In the genomic region with DNA sequence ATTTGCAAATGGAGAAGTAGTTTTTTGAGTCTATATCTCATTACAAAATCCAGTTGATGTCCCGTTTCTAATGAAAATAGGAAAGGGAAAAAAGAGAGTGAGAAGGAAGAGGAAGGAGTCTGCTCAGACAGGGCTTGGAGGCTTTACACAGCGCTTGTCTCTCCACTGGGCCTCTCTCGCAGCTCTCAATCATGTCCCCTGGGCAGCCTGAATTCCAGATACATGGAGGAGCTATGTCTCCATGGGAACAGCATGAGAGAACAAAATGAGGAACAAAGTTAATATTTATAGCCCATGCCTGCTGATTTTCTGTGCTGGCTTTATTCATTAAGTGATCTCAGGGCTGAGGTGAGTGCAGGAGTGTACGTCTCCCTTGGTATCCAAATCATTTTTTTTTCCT, we compare ENCODE assay signal across 17 cellular contexts. TPM values are rescaled to one million over a fixed set of nuclear protein-coding genes. Genes with fewer than 3 reads are reported as not detected.
DNase-seq lines count a peak whose midpoint lies in the region; ATAC-seq, FAIRE-seq and TF ChIP-seq lines count a peak whose summit lies in the region.
"Had no signal": no experiment of that assay in that cellular context is flagged by ENCODE, and none has a peak within 500 bp of the region (broad histone marks: within the 10 kb centered on the region; RNA-seq: fewer than 3 reads in every experiment).

No MANE protein-coding gene starts in this region.

- 50% methylated on average over 4 of the region's 4 CpGs for WGBS in HepG2 (ENCODE audit: low lambda C conversion rate)

- H3K4me1 ChIP-seq in upper lobe of right lung: no peaks in the 10 kb centered on the region
- H3K4me1 ChIP-seq in HepG2 (ENCODE audit: insufficient read depth, low read length): no peaks in the 10 kb centered on the region; the same call in 1 of the 2 replicates
- H3K4me1 ChIP-seq: right lobe of liver had no signal

- no peak overlapping the region for H3K4me3 ChIP-seq in upper lobe of right lung
- H3K4me3 ChIP-seq in HepG2 (replicated peaks in 1 of 3; ENCODE audit: insufficient read depth in 1 of 3, low read depth in 2 of 3, low read length in 3 of 3): no peak overlapping the region
- H3K4me3 ChIP-seq: coronary artery, right lobe of liver had no signal

- TF ChIP-seq POLR2A in HepG2 (IDR thresholded peaks at IDR 0.05; ENCODE audit: insufficient read depth in 1 of 2, low read depth in 2 of 2, low read length in 2 of 2): no peak

- ATAC-seq in Right ventricle myocardium inferior: peak; percentile 75
- ATAC-seq in upper lobe of right lung: peak; percentile 31
- no peak; the same call in 2 of the 3 replicates for ATAC-seq in HepG2
- ATAC-seq: right lobe of liver had no signal

- no peaks in the 10 kb centered on the region for H3K79me2 ChIP-seq in HepG2 (ENCODE audit: insufficient read depth, low read length)

- H3K9ac ChIP-seq in HepG2 (ENCODE audit: insufficient read depth, low read depth, low read length): no peak overlapping the region

- H3K4me2 ChIP-seq in HepG2 (ENCODE audit: low read depth, low read length): no peak overlapping the region

- H4K20me1 ChIP-seq in HepG2 (ENCODE audit: insufficient read depth, low read length): no peaks in the 10 kb centered on the region

- no peak for TF ChIP-seq RAD21 in HepG2 (CRISPR knock-in tag; IDR thresholded peaks at IDR 0.05)

- CTCF ChIA-PET in HepG2 (lab: Yijun Ruan, JAX; ENCODE audit: low intra/inter-chr PET ratio, low total read pairs): no interaction called here

- TF ChIP-seq EP300 in HepG2 (IDR thresholded peaks at IDR 0.05; ENCODE audit: low read depth in 2 of 2, low read length in 2 of 2): no peak
- no peak for TF ChIP-seq EP300 in HepG2 (CRISPR knock-in tag; IDR thresholded peaks at IDR 0.05; ENCODE audit: borderline replicate concordance)

- no peaks in the 10 kb centered on the region for H3K27me3 ChIP-seq in upper lobe of right lung
- no peaks in the 10 kb centered on the region; a peak in 2 of 5 replicates for H3K27me3 ChIP-seq in HepG2 (ENCODE audit: control insufficient read depth in 1 of 2, insufficient read depth in 2 of 2, low read length in 2 of 2)
- H3K27me3 ChIP-seq: neutrophil, right lobe of liver had no signal

- H3K9me3 Mint-ChIP-seq in chondrocyte (ENCODE audit: low read depth): no peaks in the 10 kb centered on the region
- H3K9me3 Mint-ChIP-seq: HFFc6 had no signal

- H3K9me3 ChIP-seq in upper lobe of right lung (no peaks in the 10 kb centered on the region), HepG2 (ENCODE audit: low read length) (no peaks in the 10 kb centered on the region)
- H3K9me3 ChIP-seq: neutrophil, right lobe of liver had no signal

- H3K36me3 ChIP-seq in upper lobe of right lung: no peaks in the 10 kb centered on the region
- no peaks in the 10 kb centered on the region for H3K36me3 ChIP-seq in HepG2 (replicated peaks in 1 of 2; ENCODE audit: control insufficient read depth in 1 of 2, insufficient read depth in 2 of 2, low read length in 2 of 2)
- H3K36me3 ChIP-seq: neutrophil, right lobe of liver had no signal

- no peak overlapping the region for H2AFZ ChIP-seq in HepG2 (ENCODE audit: low read length)

- in situ Hi-C loops in HepG2 (cut with HindIII; ENCODE audit: extremely low pct_ligation_motif_present, low pct_unique_long_range_greater_than_20kb): loop anchor here (25.0 kb wide), 1 partner anchor 788 kb away; no protein-coding TSS in a partner anchor

- BruUV-seq in HepG2 (replicated peaks; lab: Mats Ljungman, UMichigan): no TSS peak

- no peak overlapping the region for H3K4me3 Mint-ChIP-seq in chondrocyte (ENCODE audit: unreplicated experiment)
- H3K4me3 Mint-ChIP-seq: HFFc6 had no signal

- POLR2A ChIA-PET in HepG2 (lab: Yijun Ruan, JAX): no interaction called here

- no peaks in the 10 kb centered on the region for H3K36me3 Mint-ChIP-seq in chondrocyte (ENCODE audit: low read depth)

- TF ChIP-seq CTCF in upper lobe of right lung (IDR thresholded peaks at IDR 0.05) (no peak), chondrocyte (IDR thresholded peaks at IDR 0.05) (no peak), HepG2 (CRISPR knock-in tag; IDR thresholded peaks at IDR 0.05) (no peak)

- no peak for FAIRE-seq in HepG2 (lab: Jason Lieb, UNC)

- intact Hi-C loops in Right ventricle myocardium inferior (cut with DNase I) (no loop called here), cardiac septum (cut with DNase I) (no loop called here), upper lobe of right lung (cut with DNase I) (no loop called here), HepG2 (cut with micrococcal nuclease; ENCODE audit: unreplicated experiment) (no loop called here)

- H3K27ac ChIP-seq in upper lobe of right lung (no peak overlapping the region), HepG2 (ENCODE audit: extremely low read length, insufficient read depth, low read length) (no peak overlapping the region)
- H3K27ac ChIP-seq: coronary artery, neutrophil, right lobe of liver had no signal

- H3K27ac Mint-ChIP-seq in chondrocyte (ENCODE audit: unreplicated experiment): no peak overlapping the region
- H3K27ac Mint-ChIP-seq: HFFc6 had no signal

- no peaks in the 10 kb centered on the region for H3K4me1 Mint-ChIP-seq in chondrocyte (ENCODE audit: low read depth)

- no peak for DNase-seq in Right ventricle myocardium inferior (ENCODE audit: missing footprints)
- no peak for DNase-seq in cardiac septum (ENCODE audit: low spot score)
- peak; percentile 64 for DNase-seq in cerebellar cortex (ENCODE audit: low spot score)
- DNase-seq in left kidney (ENCODE audit: low read depth, low spot score): peak; percentile 70
- DNase-seq in upper lobe of right lung: no peak
- no peak for DNase-seq in mesenteric fat pad (ENCODE audit: low spot score)
- no peak for DNase-seq in chondrocyte (ENCODE audit: low spot score)
- no peak for DNase-seq in HepG2 (ENCODE audit: low spot score)
- DNase-seq: activated CD8-positive, alpha-beta memory T cell treated with anti-CD3 and anti-CD28 coated beads, Interleukin-2, amount 50 U/mL, for 48 hours; aorta; erythroblast; HFFc6; NCI-H446; right lobe of liver; stimulated activated CD4-positive, alpha-beta T cell treated with anti-CD3 and anti-CD28 coated beads, Interleukin-2, amount 100 ng/mL, for 24 hours had no signal

- H3K27me3 Mint-ChIP-seq in chondrocyte (ENCODE audit: low read depth): peaks cover 2% of the 10 kb centered on the region

TF ChIP-seq in HepG2, 621 proteins besides CTCF, POLR2A, EP300 and RAD21 (continues in another document):
- TF ChIP-seq NAIF1 (CRISPR knock-in tag; IDR thresholded peaks at IDR 0.05; ENCODE audit: borderline replicate concordance): no peak
- no peak for TF ChIP-seq ZC3H13 (CRISPR knock-in tag; IDR thresholded peaks at IDR 0.05)
- no peak for TF ChIP-seq NFE2L1 (CRISPR knock-in tag; IDR thresholded peaks at IDR 0.05; ENCODE audit: borderline replicate concordance)
- TF ChIP-seq PCBP2 (optimal IDR thresholded peaks at IDR 0.05; ENCODE audit: low read depth, low read length, poor library complexity, severe bottlenecking): no peak
- no peak for TF ChIP-seq ZNF615 (CRISPR knock-in tag; IDR thresholded peaks at IDR 0.05; ENCODE audit: borderline replicate concordance)

RNA-seq across cellular contexts. Expression of a gene that starts 35.3 kb away (rescaled TPM):
- total RNA-seq in Right ventricle myocardium inferior: 61.0 TPM
- total RNA-seq in cardiac septum: 81.5 TPM
- 122 TPM for total RNA-seq in upper lobe of right lung
- 117 TPM for total RNA-seq in mesenteric fat pad
- total RNA-seq in chondrocyte: 135 to 142 TPM (median 139 TPM) in 3 replicates
- 292 and 439 TPM in 2 replicates for total RNA-seq in HepG2 (2016; rRNA removed; fragmentation: Illumina TruSeq; extraction: Trizol)
- 20.2 and 21.8 TPM in 2 replicates for total RNA-seq in HepG2 (2016; cell fraction: cytosol; rRNA removed; fragmentation: Illumina TruSeq; extraction: Trizol; ENCODE audit: low read depth)
- 277 and 462 TPM in 2 replicates for total RNA-seq in HepG2 (2016; cell fraction: insoluble cytoplasmic fraction; rRNA removed; fragmentation: Illumina TruSeq; extraction: Trizol)
- 30.3 and 37.3 TPM in 2 replicates for total RNA-seq in HepG2 (2016; cell fraction: membrane; rRNA removed; fragmentation: Illumina TruSeq; extraction: Trizol)
- 318 and 332 TPM in 2 replicates for total RNA-seq in HepG2 (2016; cell fraction: nucleus; rRNA removed; fragmentation: Illumina TruSeq; extraction: Trizol)
- 40.4 and 55.3 TPM in 2 replicates for polyA plus RNA-seq in HepG2 (2011; rRNA removed)
- polyA plus RNA-seq in HepG2 (2011; cell fraction: cytosol; rRNA removed): 15.1 and 21.6 TPM in 2 replicates
- polyA plus RNA-seq in HepG2 (2011; cell fraction: nucleus; rRNA removed): 55.9 and 61.4 TPM in 2 replicates
- 46.3 and 82.3 TPM in 2 replicates for polyA plus RNA-seq in HepG2 (2012)
- 3.5 and 3.6 TPM in 2 replicates for polyA plus RNA-seq in HepG2 (2016; cell fraction: cytosol; fragmentation: Illumina TruSeq; extraction: Trizol; ENCODE audit: low read depth)
- polyA plus RNA-seq in HepG2 (2016; cell fraction: insoluble cytoplasmic fraction; fragmentation: Illumina TruSeq; extraction: Trizol; ENCODE audit: low read depth): 251 and 266 TPM in 2 replicates
- polyA plus RNA-seq in HepG2 (2016; cell fraction: membrane; fragmentation: Illumina TruSeq; extraction: Trizol; ENCODE audit: low read depth): 7.1 and 11.2 TPM in 2 replicates
- 153 and 159 TPM in 2 replicates for polyA plus RNA-seq in HepG2 (2016; cell fraction: nucleus; fragmentation: Illumina TruSeq; extraction: Trizol; ENCODE audit: insufficient read depth, low read depth)
- polyA minus RNA-seq in HepG2 (2011; rRNA and poly(A)+ RNA removed; ENCODE audit: low replicate concordance): 71.2 and 104 TPM in 2 replicates
- polyA minus RNA-seq in HepG2 (2011; cell fraction: cytosol; rRNA and poly(A)+ RNA removed): 64.1 and 70.1 TPM in 2 replicates
- 566 and 662 TPM in 2 replicates for polyA minus RNA-seq in HepG2 (2011; cell fraction: nucleus; rRNA and poly(A)+ RNA removed)

Comparison
In these comparisons a context has a peak if more than half of its experiments do, and no peak if none do; other contexts are left out.
1. DNase-seq: peak in cerebellar cortex (single experiment) and left kidney (single experiment); none in Right ventricle myocardium inferior (single experiment), cardiac septum (single experiment), upper lobe of right lung (single experiment), mesenteric fat pad (single experiment), chondrocyte (single experiment) and HepG2 (single experiment).